1 cellular context compared by ENCODE assay signal in genomic region chr3:129573493-129573892, GRCh38.
TF ChIP-seq lines count a peak whose summit lies in the region.

No MANE protein-coding gene starts in this region.

TF ChIP-seq in H1, 55 proteins besides CTCF, POLR2A, EP300 and RAD21:
- no peak for TF ChIP-seq SRF (IDR thresholded peaks at IDR 0.05; ENCODE audit: low read depth, low read length)
- TF ChIP-seq MAFK (IDR thresholded peaks at IDR 0.05; ENCODE audit: low read depth, low read length), result no peak
- TF ChIP-seq ASH2L (IDR thresholded peaks at IDR 0.05; ENCODE audit: low read length), result no peak
- TF ChIP-seq CREB1 (IDR thresholded peaks at IDR 0.05), result no peak
- no peak for TF ChIP-seq USF2 (IDR thresholded peaks at IDR 0.05; ENCODE audit: low read length)
- TF ChIP-seq SUZ12 (IDR thresholded peaks at IDR 0.05; ENCODE audit: low read length), result no peak
- no peak for TF ChIP-seq SIRT6 (IDR thresholded peaks at IDR 0.05; ENCODE audit: low read length)
